In genomic region chr13:73040968-73041580, GRCh38 we compare ENCODE assay signal across 28 cellular contexts. TPM values are rescaled to one million over a fixed set of nuclear protein-coding genes. Genes with fewer than 3 reads are reported as not detected.
DNase-seq lines count a peak whose midpoint lies in the region; ATAC-seq and TF ChIP-seq lines count a peak whose summit lies in the region.
"Had no signal": no experiment of that assay in that cellular context is flagged by ENCODE, and none has a peak within 500 bp of the region (broad histone marks: within the 10 kb centered on the region; RNA-seq: fewer than 3 reads in every experiment).

No MANE protein-coding gene starts in this region.

- peaks cover 22% of the 10 kb centered on the region for H3K4me1 ChIP-seq in body of pancreas
- no peaks in the 10 kb centered on the region for H3K4me1 ChIP-seq in naive thymus-derived CD4-positive, alpha-beta T cell (ENCODE audit: control insufficient read depth in 2 of 2, insufficient read depth in 2 of 2, low read length in 2 of 2)
- H3K4me1 ChIP-seq: adrenal gland, parathyroid adenoma, sigmoid colon, testis had no signal

- 42 to 53% methylated on average over 7 of the region's 7 CpGs for WGBS in body of pancreas, 2 donors

- no peak for TF ChIP-seq POLR2A in body of pancreas (IDR thresholded peaks at IDR 0.05)

- H3K9me3 ChIP-seq in body of pancreas = no peaks in the 10 kb centered on the region
- H3K9me3 ChIP-seq in naive thymus-derived CD4-positive, alpha-beta T cell (ENCODE audit: control insufficient read depth in 2 of 3, low read length in 3 of 3) = no peaks in the 10 kb centered on the region
- H3K9me3 ChIP-seq: adrenal gland, sigmoid colon, testis had no signal

- H3K4me3 ChIP-seq in body of pancreas = no peak overlapping the region
- no peak overlapping the region for H3K4me3 ChIP-seq in naive thymus-derived CD4-positive, alpha-beta T cell (ENCODE audit: low read length)
- H3K4me3 ChIP-seq: adrenal gland, cardiac muscle cell, sigmoid colon, testis had no signal

- H3K4me3 Mint-ChIP-seq in naive thymus-derived CD4-positive, alpha-beta T cell = no peak overlapping the region
- H3K4me3 Mint-ChIP-seq: activated CD8-positive, alpha-beta T cell treated with anti-CD3 and anti-CD28 coated beads for 36 hours; CD14-positive monocyte; memory B cell; natural killer cell; stimulated activated effector memory CD8-positive, alpha-beta T cell treated with anti-CD3 and anti-CD28 coated beads, Interleukin-12 subunit alpha, Interleukin-12 subunit beta, amount 100 ng/mL, for 72 hours had no signal

- H3K27ac ChIP-seq in body of pancreas = peak overlapping the region in 2 of 4 donors; percentile 6 to 50
- H3K27ac ChIP-seq in naive thymus-derived CD4-positive, alpha-beta T cell (ENCODE audit: low read depth, low read length) = no peak overlapping the region
- H3K27ac ChIP-seq: adrenal gland, cardiac muscle cell, parathyroid adenoma, sigmoid colon, testis had no signal

- peak; percentile 57 for ATAC-seq in body of pancreas
- ATAC-seq in naive thymus-derived CD4-positive, alpha-beta T cell = peak; percentile 34
- no peak for ATAC-seq in GM18868 (IDR thresholded peaks at IDR 0.05; ENCODE audit: unreplicated experiment)
- no peak for ATAC-seq in GM19324 (IDR thresholded peaks at IDR 0.05; ENCODE audit: low FRiP score, unreplicated experiment)
- ATAC-seq: activated CD8-positive, alpha-beta T cell treated with anti-CD3 and anti-CD28 coated beads for 36 hours; stimulated activated effector memory CD8-positive, alpha-beta T cell treated with anti-CD3 and anti-CD28 coated beads, Interleukin-12 subunit alpha, Interleukin-12 subunit beta, amount 100 ng/mL, for 72 hours had no signal

- intact Hi-C loops in body of pancreas (cut with DNase I) = no loop called here
- intact Hi-C loops in naive thymus-derived CD4-positive, alpha-beta T cell (cut with micrococcal nuclease) = no loop called here

- POLR2A ChIA-PET in HEK293T (lab: Yijun Ruan, JAX) = no interaction called here
- POLR2A ChIA-PET in naive thymus-derived CD4-positive, alpha-beta T cell (lab: Charles Lee) = interaction anchor here (0.7 kb wide), 1 partner anchor 17 kb away, joined by 3 read pairs; no protein-coding TSS in a partner anchor

- no peaks in the 10 kb centered on the region for H3K27me3 Mint-ChIP-seq in naive thymus-derived CD4-positive, alpha-beta T cell
- H3K27me3 Mint-ChIP-seq: activated CD8-positive, alpha-beta T cell treated with anti-CD3 and anti-CD28 coated beads for 36 hours; memory B cell had no signal

- H3K27me3 ChIP-seq in body of pancreas = no peaks in the 10 kb centered on the region
- H3K27me3 ChIP-seq in naive thymus-derived CD4-positive, alpha-beta T cell (ENCODE audit: control insufficient read depth in 2 of 2, insufficient read depth in 2 of 2, low read length in 2 of 2) = no peaks in the 10 kb centered on the region
- H3K27me3 ChIP-seq: adrenal gland, cardiac muscle cell, sigmoid colon, testis had no signal

- CTCF ChIA-PET in HEK293T (lab: Yijun Ruan, JAX) = interaction anchor here (0.7 kb wide), 1 partner anchor 52 kb away, joined by 3 read pairs; no protein-coding TSS in a partner anchor
- CTCF ChIA-PET in naive thymus-derived CD4-positive, alpha-beta T cell (lab: Charles Lee) = no interaction called here

- no peaks in the 10 kb centered on the region for H3K4me1 Mint-ChIP-seq in naive thymus-derived CD4-positive, alpha-beta T cell
- H3K4me1 Mint-ChIP-seq: memory B cell; natural killer cell; stimulated activated effector memory CD8-positive, alpha-beta T cell treated with anti-CD3 and anti-CD28 coated beads, Interleukin-12 subunit alpha, Interleukin-12 subunit beta, amount 100 ng/mL, for 72 hours had no signal

- TF ChIP-seq CTCF in body of pancreas (IDR thresholded peaks at IDR 0.05) = no peak

- H3K36me3 Mint-ChIP-seq in naive thymus-derived CD4-positive, alpha-beta T cell = no peaks in the 10 kb centered on the region
- H3K36me3 Mint-ChIP-seq: CD14-positive monocyte; memory B cell; natural killer cell; stimulated activated effector memory CD8-positive, alpha-beta T cell treated with anti-CD3 and anti-CD28 coated beads, Interleukin-12 subunit alpha, Interleukin-12 subunit beta, amount 100 ng/mL, for 72 hours had no signal

- DNase-seq in HEK293T (ENCODE audit: extremely low spot score) (no peak), NCI-H526 (lab: John Stamatoyannopoulos, UW) (peak; percentile 79 to 86), body of pancreas (no peak), ureter (ENCODE audit: low spot score) (no peak), T-helper 9 cell (no peak)
- no peak for DNase-seq in naive thymus-derived CD4-positive, alpha-beta T cell
- DNase-seq: activated CD4-positive, CD25-positive, alpha-beta regulatory T cell; activated CD8-positive, alpha-beta T cell treated with anti-CD3 and anti-CD28 coated beads for 36 hours; adrenal gland; dermis blood vessel endothelial cell; DMS153; foreskin fibroblast; GDM1; GOT3; Karpas-422; natural killer cell; NCI-H1417; NCI-H69; sigmoid colon; T-helper 2 cell; testis had no signal

- H3K27ac Mint-ChIP-seq in naive thymus-derived CD4-positive, alpha-beta T cell = no peak overlapping the region
- H3K27ac Mint-ChIP-seq: activated CD8-positive, alpha-beta T cell treated with anti-CD3 and anti-CD28 coated beads for 36 hours; CD14-positive monocyte; memory B cell; natural killer cell; stimulated activated effector memory CD8-positive, alpha-beta T cell treated with anti-CD3 and anti-CD28 coated beads, Interleukin-12 subunit alpha, Interleukin-12 subunit beta, amount 100 ng/mL, for 72 hours had no signal

- H3K36me3 ChIP-seq in body of pancreas (replicated peaks in 1 of 2; ENCODE audit: insufficient read depth in 1 of 2, low read depth in 2 of 2) = no peaks in the 10 kb centered on the region
- H3K36me3 ChIP-seq in naive thymus-derived CD4-positive, alpha-beta T cell (ENCODE audit: control insufficient read depth in 2 of 3, insufficient read depth in 3 of 3, low read length in 3 of 3) = no peaks in the 10 kb centered on the region
- H3K36me3 ChIP-seq: adrenal gland, cardiac muscle cell, sigmoid colon had no signal

- no peaks in the 10 kb centered on the region for H3K9me3 Mint-ChIP-seq in naive thymus-derived CD4-positive, alpha-beta T cell
- H3K9me3 Mint-ChIP-seq: activated CD8-positive, alpha-beta T cell treated with anti-CD3 and anti-CD28 coated beads for 36 hours; memory B cell; natural killer cell; stimulated activated effector memory CD8-positive, alpha-beta T cell treated with anti-CD3 and anti-CD28 coated beads, Interleukin-12 subunit alpha, Interleukin-12 subunit beta, amount 100 ng/mL, for 72 hours had no signal

TF ChIP-seq in HEK293T, 16 proteins besides CTCF, POLR2A, EP300 and RAD21:
- TF ChIP-seq FOXM1 (IDR thresholded peaks at IDR 0.05; ENCODE audit: borderline replicate concordance) = 0 out of 2 replicates have a peak, but pooled peaks have one; percentile 7
- TF ChIP-seq, protein P1, sequence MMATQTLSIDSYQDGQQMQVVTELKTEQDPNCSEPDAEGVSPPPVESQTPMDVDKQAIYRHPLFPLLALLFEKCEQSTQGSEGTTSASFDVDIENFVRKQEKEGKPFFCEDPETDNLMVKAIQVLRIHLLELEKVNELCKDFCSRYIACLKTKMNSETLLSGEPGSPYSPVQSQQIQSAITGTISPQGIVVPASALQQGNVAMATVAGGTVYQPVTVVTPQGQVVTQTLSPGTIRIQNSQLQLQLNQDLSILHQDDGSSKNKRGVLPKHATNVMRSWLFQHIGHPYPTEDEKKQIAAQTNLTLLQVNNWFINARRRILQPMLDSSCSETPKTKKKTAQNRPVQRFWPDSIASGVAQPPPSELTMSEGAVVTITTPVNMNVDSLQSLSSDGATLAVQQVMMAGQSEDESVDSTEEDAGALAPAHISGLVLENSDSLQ (IDR thresholded peaks at IDR 0.05) = no peak
TF ChIP-seq in HEK293T: peak in this region for 1.

RNA-seq across cellular contexts. Expression of gene KLF5, which starts 17.7 kb away (rescaled TPM):
- total RNA-seq in body of pancreas = 10 to 100 TPM in 1 of 2 donors, 1 to 10 TPM in 1; 6.6 to 17.9 TPM
- 10 to 100 TPM in 2 of 5 experiments, 1 to 10 TPM in 3; 3.6 to 13.3 (median 5.7) TPM for total RNA-seq in naive thymus-derived CD4-positive, alpha-beta T cell
- polyA plus RNA-seq in naive thymus-derived CD4-positive, alpha-beta T cell = 1 to 10 TPM; 1.7 to 2.0 TPM
- 185 TPM for total RNA-seq in ureter

Comparison
In these comparisons a context has a peak if more than half of its experiments do, and no peak if none do; other contexts are left out.
1. DNase-seq: peak in NCI-H526 (2 of 2); none in HEK293T (single experiment), body of pancreas (0 of 4), naive thymus-derived CD4-positive, alpha-beta T cell (0 of 9), ureter (single experiment) and T-helper 9 cell (single experiment).
2. ATAC-seq: peak in body of pancreas (single experiment) and naive thymus-derived CD4-positive, alpha-beta T cell (single experiment); none in GM18868 (single experiment) and GM19324 (single experiment).